27 cellular contexts compared by ENCODE assay signal in genomic region chr3:78434801-78435200, GRCh38.
"Had no signal": no experiment of that assay in that cellular context is flagged by ENCODE, and none has a peak within 500 bp of the region (broad histone marks: within the 10 kb centered on the region; RNA-seq: fewer than 3 reads in every experiment).

No MANE protein-coding gene starts in this region.

- H3K4me1 ChIP-seq: ascending aorta, esophagus muscularis mucosa, left ventricle myocardium inferior, sigmoid colon, stomach, thyroid gland, upper lobe of left lung, vagina had no signal

- H3K9me3 ChIP-seq: sigmoid colon, thyroid gland, upper lobe of left lung, vagina had no signal

- ATAC-seq: natural killer cell; stimulated activated naive B cell treated with anti-CD40 and anti-IgM and Interleukin-4, amounts not matched to agents 10 μg/mL and 1 μg/mL and 100 μg/mL, for 72 hours had no signal

- H3K36me3 ChIP-seq: ascending aorta, esophagus muscularis mucosa, left ventricle myocardium inferior, sigmoid colon, stomach, thyroid gland, upper lobe of left lung, vagina had no signal

- H3K4me3 ChIP-seq: ascending aorta, esophagus muscularis mucosa, left ventricle myocardium inferior, lung, sigmoid colon, stomach, thyroid gland, upper lobe of left lung, vagina had no signal

- H3K27ac ChIP-seq: ascending aorta, esophagus muscularis mucosa, left ventricle myocardium inferior, sigmoid colon, stomach, thyroid gland, upper lobe of left lung, vagina had no signal

- DNase-seq: activated CD4-positive, alpha-beta memory T cell treated with anti-CD3 and anti-CD28 coated beads for 36 hours; activated CD4-positive, alpha-beta T cell treated with anti-CD3 and anti-CD28 coated beads, Interleukin-2, amount 10 ng/mL, durations not matched to agents 24 days and 14 days; activated CD4-positive, CD25-positive, alpha-beta regulatory T cell treated with anti-CD3 and anti-CD28 coated beads, Interleukin-2, amount 50 U/mL, for 72 hours; activated CD8-positive, alpha-beta memory T cell treated with anti-CD3 and anti-CD28 coated beads, Interleukin-2, amount 50 U/mL, for 4 hours; activated gamma-delta T cell; activated naive CD4-positive, alpha-beta T cell treated with anti-CD3 and anti-CD28 coated beads, Interleukin-2, amount 10 ng/mL, durations not matched to agents 7 days and 5 days; activated naive CD8-positive, alpha-beta T cell treated with anti-CD3 and anti-CD28 coated beads, Interleukin-2, amount 10 ng/mL, durations not matched to agents 7 days and 5 days; activated T-cell treated with anti-CD3 and anti-CD28 coated beads, Interleukin-2, amount 50 U/mL, for 1 hour; dermis blood vessel endothelial cell; effector CD4-positive, alpha-beta T cell; glutamatergic neuron; left ventricle myocardium inferior; mesendoderm; natural killer cell; posterior cingulate gyrus; sigmoid colon; stimulated activated CD4-positive, alpha-beta T cell treated with anti-CD3 and anti-CD28 coated beads, Interleukin-15, amount 100 ng/mL, for 24 hours; stimulated activated CD4-positive, alpha-beta T cell treated with anti-CD3 and anti-CD28 coated beads, Interleukin-2, amount 100 ng/mL, for 24 hours; stimulated activated naive B cell treated with anti-CD40 and anti-IgM and Interleukin-4, amounts not matched to agents 10 μg/mL and 1 μg/mL and 100 μg/mL, for 72 hours; stomach; T-helper 2 cell; thyroid gland; upper lobe of left lung had no signal

- H3K27me3 ChIP-seq: ascending aorta, esophagus muscularis mucosa, sigmoid colon, stomach, thyroid gland, upper lobe of left lung, vagina had no signal
